In the genomic region with DNA sequence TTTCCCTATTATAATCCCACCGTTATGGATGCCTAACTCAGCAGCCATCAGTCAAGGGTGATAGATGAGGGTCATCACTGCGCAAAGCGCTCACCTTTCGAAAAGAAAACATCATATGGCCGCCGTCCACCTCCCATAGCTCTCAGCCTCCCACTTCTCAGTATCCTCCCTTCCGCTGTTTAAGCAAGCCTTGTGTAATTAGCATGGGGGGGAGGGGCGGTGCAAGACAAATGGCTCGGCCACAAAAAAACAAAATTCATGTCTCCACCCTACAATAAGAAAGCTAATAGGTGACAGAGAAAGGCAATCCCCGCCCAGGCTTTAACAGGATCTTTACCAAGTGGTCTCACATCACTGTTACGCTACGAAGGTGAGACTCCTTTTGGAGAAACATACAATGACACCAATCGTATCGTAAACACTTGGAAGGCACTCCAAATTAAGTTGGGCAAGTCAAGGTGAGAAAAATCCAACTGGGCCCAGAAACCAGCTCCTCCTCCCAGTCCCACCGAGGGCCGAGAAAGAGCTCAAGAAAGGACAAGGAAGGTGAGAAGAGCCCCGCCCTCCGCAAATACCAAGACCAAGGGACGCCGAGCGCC, we compare ENCODE assay signal across 8 cellular contexts. TPM values are rescaled to one million over a fixed set of nuclear protein-coding genes. Genes with fewer than 3 reads are reported as not detected.
DNase-seq lines count a peak whose midpoint lies in the region; ATAC-seq, FAIRE-seq and TF ChIP-seq lines count a peak whose summit lies in the region.

No MANE protein-coding gene starts in this region.

- TF ChIP-seq CTCF in right atrium auricular region (IDR thresholded peaks at IDR 0.05) (no peak), D721Med (IDR thresholded peaks at IDR 0.05; ENCODE audit: insufficient read depth, missing control alignments) (no peak)

- peak overlapping the region; percentile 95 for H3K4me3 Mint-ChIP-seq in activated naive CD8-positive, alpha-beta T cell treated with anti-CD3 and anti-CD28 coated beads, Interleukin-2, amount 10 ng/mL, durations not matched to agents 7 days and 5 days

- no peaks in the 10 kb centered on the region for H3K27me3 Mint-ChIP-seq in activated naive CD8-positive, alpha-beta T cell treated with anti-CD3 and anti-CD28 coated beads, Interleukin-2, amount 10 ng/mL, durations not matched to agents 7 days and 5 days

- POLR2A ChIA-PET in activated naive CD8-positive, alpha-beta T cell treated with anti-CD3 and anti-CD28 coated beads, Interleukin-2, amount 10 ng/mL, durations not matched to agents 7 days and 5 days (lab: Charles Lee), result interaction anchor here (0.6 to 3.9 kb wide), 34 partner anchors 9 to 1304 kb away, joined by 3 to 55 read pairs (median 6); a partner anchor contains a TSS

- no peaks in the 10 kb centered on the region for H3K9me3 ChIP-seq in SJSA1 (replicated peaks)
- H3K9me3 ChIP-seq in right atrium auricular region, result no peaks in the 10 kb centered on the region

- peak overlapping the region; percentile 60 for H3K4me3 ChIP-seq in SJSA1
- peak overlapping the region; percentile 60 to 80 for H3K4me3 ChIP-seq in right atrium auricular region

- H3K27me3 ChIP-seq in SJSA1 (replicated peaks), result no peaks in the 10 kb centered on the region
- H3K27me3 ChIP-seq in right atrium auricular region, result no peaks in the 10 kb centered on the region

- intact Hi-C loops in sciatic nerve (cut with DNase I), result loop anchor here (10.0 kb wide), 1 partner anchor 294 kb away; no protein-coding TSS in a partner anchor

- H3K27ac ChIP-seq in SJSA1 (peak overlapping the region; percentile 93), right atrium auricular region (peak overlapping the region; percentile 96 to 97)

- DNase-seq in DMS53 treated with DMSO at 0.1 percent for 48 hours (lab: John Stamatoyannopoulos, UW; ENCODE audit: unreplicated experiment) (peak; percentile 34), SJSA1 (ENCODE audit: low read depth in 1 of 2, low spot score in 2 of 2) (no peak), right atrium auricular region (ENCODE audit: low spot score) (no peak), sciatic nerve (ENCODE audit: low spot score) (peak; percentile 65), D721Med (ENCODE audit: insufficient read length, low spot score) (no peak), mesenteric fat pad (ENCODE audit: low spot score) (no peak)
- DNase-seq in activated naive CD8-positive, alpha-beta T cell treated with anti-CD3 and anti-CD28 coated beads, Interleukin-2, amount 10 ng/mL, durations not matched to agents 7 days and 5 days, result peak; percentile 63

- H3K36me3 Mint-ChIP-seq in activated naive CD8-positive, alpha-beta T cell treated with anti-CD3 and anti-CD28 coated beads, Interleukin-2, amount 10 ng/mL, durations not matched to agents 7 days and 5 days, result peaks cover 36% of the 10 kb centered on the region

- H3K4me1 Mint-ChIP-seq in activated naive CD8-positive, alpha-beta T cell treated with anti-CD3 and anti-CD28 coated beads, Interleukin-2, amount 10 ng/mL, durations not matched to agents 7 days and 5 days, result peaks cover 40% of the 10 kb centered on the region

- peaks cover 53% of the 10 kb centered on the region for H3K36me3 ChIP-seq in SJSA1
- peaks cover 43% of the 10 kb centered on the region for H3K36me3 ChIP-seq in right atrium auricular region

- ATAC-seq in HG03520 (IDR thresholded peaks at IDR 0.05; ENCODE audit: unreplicated experiment), result peak; percentile 5
- ATAC-seq in activated naive CD8-positive, alpha-beta T cell treated with anti-CD3 and anti-CD28 coated beads, Interleukin-2, amount 10 ng/mL, durations not matched to agents 7 days and 5 days (ENCODE audit: low read depth), result peak; percentile 16
- ATAC-seq in sciatic nerve, result peak; percentile 19

- H3K27ac Mint-ChIP-seq in activated naive CD8-positive, alpha-beta T cell treated with anti-CD3 and anti-CD28 coated beads, Interleukin-2, amount 10 ng/mL, durations not matched to agents 7 days and 5 days, result peak overlapping the region; percentile 91

- H3K4me1 ChIP-seq in SJSA1 (replicated peaks) (peaks cover 23% of the 10 kb centered on the region), right atrium auricular region (peaks cover 0 to 32% of the 10 kb centered on the region in 2 donors)

- no peaks in the 10 kb centered on the region for H3K9me3 Mint-ChIP-seq in activated naive CD8-positive, alpha-beta T cell treated with anti-CD3 and anti-CD28 coated beads, Interleukin-2, amount 10 ng/mL, durations not matched to agents 7 days and 5 days

- FAIRE-seq in D721Med (lab: Jason Lieb, UNC), result no peak

RNA-seq across cellular contexts. Expression of a gene that starts 0.6 kb away (rescaled TPM):
- 399 and 467 TPM in 2 replicates for total RNA-seq in SJSA1 (2014; rRNA removed; shearing (Covaris generic))
- 100 to 1,000 TPM; 531 to 555 TPM for total RNA-seq in activated naive CD8-positive, alpha-beta T cell treated with anti-CD3 and anti-CD28 coated beads, Interleukin-2, amount 10 ng/mL, durations not matched to agents 7 days and 5 days
- 100 to 1,000 TPM; 119 to 143 TPM for total RNA-seq in right atrium auricular region
- total RNA-seq in sciatic nerve, result 258 TPM
- 268 TPM for total RNA-seq in mesenteric fat pad

RNA-seq across cellular contexts. Expression of a gene that starts 5.2 kb away (rescaled TPM):
- 0.13 TPM in 1 of 2 replicates, not detected in the other for total RNA-seq in SJSA1 (2014; rRNA removed; shearing (Covaris generic))
- 1 to 10 TPM; 4.5 to 5.5 TPM for total RNA-seq in activated naive CD8-positive, alpha-beta T cell treated with anti-CD3 and anti-CD28 coated beads, Interleukin-2, amount 10 ng/mL, durations not matched to agents 7 days and 5 days
- total RNA-seq in right atrium auricular region (1 to 10 TPM; 1.2 to 6.0 TPM), sciatic nerve (4.8 TPM), mesenteric fat pad (1.1 TPM)

RNA-seq across cellular contexts. Expression of a gene that starts 6.2 kb away (rescaled TPM):
- total RNA-seq in SJSA1 (2014; rRNA removed; shearing (Covaris generic)), result 21.0 and 22.3 TPM in 2 replicates
- 10 to 100 TPM; 15.4 to 17.6 TPM for total RNA-seq in activated naive CD8-positive, alpha-beta T cell treated with anti-CD3 and anti-CD28 coated beads, Interleukin-2, amount 10 ng/mL, durations not matched to agents 7 days and 5 days
- total RNA-seq in right atrium auricular region, result 10 to 100 TPM; 12.9 to 18.4 TPM
- 23.0 TPM for total RNA-seq in sciatic nerve
- 11.4 TPM for total RNA-seq in mesenteric fat pad

RNA-seq across cellular contexts. Expression of a gene that starts 12.4 kb away (rescaled TPM):
- not detected in 2 replicates for total RNA-seq in SJSA1 (2014; rRNA removed; shearing (Covaris generic))
- total RNA-seq in activated naive CD8-positive, alpha-beta T cell treated with anti-CD3 and anti-CD28 coated beads, Interleukin-2, amount 10 ng/mL, durations not matched to agents 7 days and 5 days, result not detected
- total RNA-seq in right atrium auricular region (not detected), sciatic nerve (not detected), mesenteric fat pad (not detected)

RNA-seq across cellular contexts. Expression of a gene that starts 30.9 kb away (rescaled TPM):
- total RNA-seq in SJSA1 (2014; rRNA removed; shearing (Covaris generic)), result not detected in 2 replicates
- total RNA-seq in activated naive CD8-positive, alpha-beta T cell treated with anti-CD3 and anti-CD28 coated beads, Interleukin-2, amount 10 ng/mL, durations not matched to agents 7 days and 5 days, result 10 to 100 TPM; 15.2 to 16.7 TPM
- total RNA-seq in right atrium auricular region (not detected), sciatic nerve (0.27 TPM), mesenteric fat pad (not detected)

Comparison
In these comparisons a context has a peak if more than half of its experiments do, and no peak if none do; other contexts are left out.
1. DNase-seq: peak in DMS53 treated with DMSO at 0.1 percent for 48 hours (single experiment), activated naive CD8-positive, alpha-beta T cell treated with anti-CD3 and anti-CD28 coated beads, Interleukin-2, amount 10 ng/mL, durations not matched to agents 7 days and 5 days (single experiment) and sciatic nerve (single experiment); none in SJSA1 (0 of 2), right atrium auricular region (single experiment), D721Med (single experiment) and mesenteric fat pad (single experiment).
2. Peak in every context shown above with its lines, with median percentiles within 50 percentile points of each other: ATAC-seq.